Comparison of ENCODE assay signal across 8 cellular contexts in the genomic region with DNA sequence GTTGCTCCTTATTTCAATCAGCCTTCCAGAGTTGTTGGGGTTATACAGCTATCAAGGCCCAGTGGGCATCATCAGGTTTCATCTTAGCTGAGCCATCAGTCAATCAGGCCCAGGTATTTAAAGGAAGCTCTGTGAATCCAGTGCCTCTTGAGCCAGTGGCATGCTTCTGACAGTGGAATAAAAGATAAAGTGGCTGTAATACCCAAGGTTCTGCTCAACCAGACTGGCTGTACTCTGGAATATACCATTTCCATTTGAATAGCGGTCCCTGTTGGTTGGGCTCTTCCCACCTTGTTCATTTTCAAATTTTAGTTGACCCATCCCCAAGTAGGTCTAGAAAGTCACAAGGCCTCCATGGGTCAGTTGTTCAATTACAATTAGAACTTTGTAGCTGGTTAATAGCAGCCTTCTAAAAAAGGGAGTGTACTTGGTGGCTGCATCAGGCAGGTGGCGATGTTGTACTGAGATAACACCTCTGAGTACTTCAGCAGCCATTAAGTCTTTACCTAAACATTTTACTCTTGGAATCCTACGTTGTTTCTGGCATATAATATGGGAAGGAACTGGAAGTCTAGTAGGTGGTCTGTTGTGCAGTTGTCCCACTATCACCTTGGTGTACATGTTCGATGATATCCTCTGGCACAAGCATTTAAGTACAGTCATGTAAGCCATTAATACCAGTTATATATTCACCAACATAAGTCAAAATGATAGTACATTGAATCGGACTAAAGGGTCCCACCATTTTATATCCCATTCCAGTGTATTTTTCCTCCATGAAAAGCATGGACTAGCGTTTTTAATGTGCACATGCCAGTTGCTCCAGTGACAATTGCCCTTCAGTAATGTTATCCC.
A peak's percentile ranks its signal among the peaks of the same experiment; 100 is the strongest.
DNase-seq lines count a peak whose midpoint lies in the region; ATAC-seq, FAIRE-seq and TF ChIP-seq lines count a peak whose summit lies in the region.
"Had no signal": no experiment of that assay in that cellular context is flagged by ENCODE, and none has a peak within 500 bp of the region (broad histone marks: within the 10 kb centered on the region; RNA-seq: fewer than 3 reads in every experiment).

No MANE protein-coding gene starts in this region.

- H4K20me1 ChIP-seq in KMS-11 (ENCODE audit: insufficient read depth) = no peaks in the 10 kb centered on the region

- H3K36me3 ChIP-seq in KMS-11 (ENCODE audit: insufficient read depth) (no peaks in the 10 kb centered on the region), body of pancreas (replicated peaks in 1 of 2; ENCODE audit: insufficient read depth in 1 of 2, low read depth in 2 of 2) (no peaks in the 10 kb centered on the region), kidney (ENCODE audit: control insufficient read depth in 1 of 2, insufficient read depth in 2 of 2, low read length in 2 of 2) (no peaks in the 10 kb centered on the region)

- intact Hi-C loops in body of pancreas (cut with DNase I) = no loop called here
- intact Hi-C loops in kidney (cut with DNase I) = no loop called here

- no peak overlapping the region for H3K4me2 ChIP-seq in KMS-11

- ATAC-seq in body of pancreas = no peak
- ATAC-seq in HG03139 (IDR thresholded peaks at IDR 0.05; ENCODE audit: unreplicated experiment) = no peak

- TF ChIP-seq POLR2A in body of pancreas (IDR thresholded peaks at IDR 0.05) = no peak

- peak overlapping the region; percentile 21; the same call in 1 of the 2 replicates for H2AFZ ChIP-seq in KMS-11 (ENCODE audit: low read depth)

- no peak overlapping the region for H3K27ac ChIP-seq in KMS-11
- H3K27ac ChIP-seq in body of pancreas = no peak overlapping the region
- H3K27ac ChIP-seq in kidney (ENCODE audit: low read depth in 2 of 2, low read length in 2 of 2) = no peak overlapping the region

- H3K79me2 ChIP-seq in KMS-11 (ENCODE audit: insufficient read depth, low read depth) = no peaks in the 10 kb centered on the region

- 45% methylated on average over 6 of the region's 6 CpGs for WGBS in body of pancreas, 2 donors

- H3K9ac ChIP-seq in KMS-11 = no peak overlapping the region
- H3K9ac ChIP-seq in kidney (ENCODE audit: low read length in 2 of 2) = no peak overlapping the region

- FAIRE-seq in kidney (lab: Jason Lieb, UNC) = no peak
- FAIRE-seq: colon had no signal

- H3K4me1 ChIP-seq in KMS-11 (ENCODE audit: low read depth, poor library complexity, severe bottlenecking) = no peaks in the 10 kb centered on the region
- no peaks in the 10 kb centered on the region for H3K4me1 ChIP-seq in body of pancreas
- no peaks in the 10 kb centered on the region for H3K4me1 ChIP-seq in kidney (ENCODE audit: control insufficient read depth in 1 of 2, insufficient read depth in 1 of 2, low read depth in 1 of 2, low read length in 2 of 2)

- no peaks in the 10 kb centered on the region for H3K9me3 ChIP-seq in body of pancreas
- no peaks in the 10 kb centered on the region for H3K9me3 ChIP-seq in kidney (ENCODE audit: control insufficient read depth in 1 of 2, low read length in 2 of 2)

- DNase-seq in GM12864 (ENCODE audit: low read depth) = peak; percentile 8
- peak; percentile 59 for DNase-seq in RPMI7951 (ENCODE audit: low read depth)
- peak; percentile 26 to 48 (median 30) for DNase-seq in body of pancreas
- no peak for DNase-seq in kidney
- DNase-seq in stimulated activated CD8-positive, alpha-beta memory T cell treated with anti-CD3 and anti-CD28 coated beads, Interleukin-4, amount 100 ng/mL, for 48 hours = peak; percentile 49

- H3K27me3 ChIP-seq in KMS-11 (ENCODE audit: insufficient read depth, low read depth) = no peaks in the 10 kb centered on the region
- no peaks in the 10 kb centered on the region for H3K27me3 ChIP-seq in body of pancreas

- H3K4me3 ChIP-seq in GM12864 (ENCODE audit: low read depth, low read length) (no peak overlapping the region), KMS-11 (IDR thresholded peaks at IDR 0.05; ENCODE audit: insufficient read depth, low read depth, low read length) (no peak overlapping the region), body of pancreas (no peak overlapping the region), kidney (ENCODE audit: low read length in 2 of 2) (peak overlapping the region in 1 of 2 donors; percentile 2)

- TF ChIP-seq CTCF in GM12864 (IDR thresholded peaks at IDR 0.05; ENCODE audit: low read depth, low read length, missing control alignments) = peak; percentile 64
- TF ChIP-seq CTCF in KMS-11 (conservative IDR thresholded peaks at IDR 0.05; ENCODE audit: low read depth, low read length) = peak; percentile 93
- peak in 6 of 7 experiments; percentile 26 to 59 (median 44) for TF ChIP-seq CTCF in body of pancreas (IDR thresholded peaks at IDR 0.05)
- peak; percentile 77 for TF ChIP-seq CTCF in kidney (IDR thresholded peaks at IDR 0.05; ENCODE audit: borderline replicate concordance, extremely low read depth, insufficient read depth)
